20 cellular contexts compared by ENCODE assay signal in genomic region chr1:185016880-185017279, GRCh38. TPM values are rescaled to one million over a fixed set of nuclear protein-coding genes. Genes with fewer than 3 reads are reported as not detected.
DNase-seq lines count a peak whose midpoint lies in the region; ATAC-seq and TF ChIP-seq lines count a peak whose summit lies in the region.
"Had no signal": no experiment of that assay in that cellular context is flagged by ENCODE, and none has a peak within 500 bp of the region (broad histone marks: within the 10 kb centered on the region; RNA-seq: fewer than 3 reads in every experiment).

No MANE protein-coding gene starts in this region.

- H3K4me3 ChIP-seq in IMR-90 (ENCODE audit: insufficient read depth, low read depth, low read length) (no peak overlapping the region), foreskin fibroblast (ENCODE audit: low read depth in 1 of 2, low read length in 2 of 2) (no peak overlapping the region), neural progenitor cell (no peak overlapping the region)
- H3K4me3 ChIP-seq: dorsolateral prefrontal cortex, lower lobe of right lung, ovary, Peyer's patch had no signal

- H3K27ac Mint-ChIP-seq in neural progenitor cell, result no peak overlapping the region

- CTCF ChIA-PET in IMR-90 (lab: Yijun Ruan, JAX), result no interaction called here

- H4K5ac ChIP-seq in IMR-90 (ENCODE audit: low read depth, low read length), result peak overlapping the region; percentile 50; the same call in 1 of the 2 replicates

- no peak overlapping the region for H3K9ac ChIP-seq in IMR-90 (ENCODE audit: low read depth, low read length)
- no peak overlapping the region for H3K9ac ChIP-seq in neural progenitor cell

- no peaks in the 10 kb centered on the region for H3K79me2 ChIP-seq in neural progenitor cell (ENCODE audit: low read depth)

- peak overlapping the region; percentile 22; the same call in 1 of the 2 replicates for H3K18ac ChIP-seq in IMR-90 (ENCODE audit: low read depth, low read length)

- no peak overlapping the region for H3K4me3 Mint-ChIP-seq in neural progenitor cell

- H3K4me1 ChIP-seq in IMR-90 (ENCODE audit: control insufficient read depth, insufficient read depth, low read length) (peaks cover 6% of the 10 kb centered on the region; the same call in 1 of the 2 replicates), neural progenitor cell (no peaks in the 10 kb centered on the region)
- H3K4me1 ChIP-seq: lower lobe of right lung, Peyer's patch had no signal

- POLR2A ChIA-PET in IMR-90 (lab: Charles Lee; ENCODE audit: unreplicated experiment), result interaction anchor here (0.9 kb wide), 1 partner anchor 24 kb away, joined by 8 read pairs; no protein-coding TSS in a partner anchor

- H3K27me3 Mint-ChIP-seq in neural progenitor cell (ENCODE audit: insufficient read depth, low read depth), result peaks cover 2% of the 10 kb centered on the region

- H3K23ac ChIP-seq in IMR-90 (ENCODE audit: low read depth, low read length), result no peak overlapping the region

- peaks cover 4% of the 10 kb centered on the region for H3K4me1 Mint-ChIP-seq in neural progenitor cell

- peak overlapping the region; percentile 75 for H2AK5ac ChIP-seq in IMR-90 (ENCODE audit: low read depth, low read length)

- H3K4ac ChIP-seq in IMR-90 (ENCODE audit: low read depth, low read length), result peak overlapping the region; percentile 66; the same call in 1 of the 2 replicates

- H3K9me3 Mint-ChIP-seq in neural progenitor cell, result no peaks in the 10 kb centered on the region

- H2BK120ac ChIP-seq in IMR-90 (ENCODE audit: low read depth, low read length), result peak overlapping the region; percentile 74

- peak overlapping the region; percentile 88 for H2BK20ac ChIP-seq in IMR-90 (ENCODE audit: low read depth, low read length)

- no peaks in the 10 kb centered on the region for H3K27me3 ChIP-seq in IMR-90 (ENCODE audit: control insufficient read depth, insufficient read depth, low read length)
- H3K27me3 ChIP-seq in neural progenitor cell, result no peaks in the 10 kb centered on the region
- H3K27me3 ChIP-seq: ovary, Peyer's patch had no signal

- intact Hi-C loops in IMR-90 (cut with micrococcal nuclease), result no loop called here

- dilution Hi-C loops in IMR-90 (cut with HindIII; ENCODE audit: low sequenced_read_pairs, unreplicated experiment), result no loop called here

- H4K20me1 ChIP-seq in IMR-90 (ENCODE audit: insufficient read depth, low read length), result no peaks in the 10 kb centered on the region
- H4K20me1 ChIP-seq in neural progenitor cell (ENCODE audit: low read depth), result no peaks in the 10 kb centered on the region

- H3K79me1 ChIP-seq in IMR-90 (ENCODE audit: low read depth in 1 of 2, low read length in 2 of 2), result no peaks in the 10 kb centered on the region

- TF ChIP-seq CTCF in IMR-90 (conservative IDR thresholded peaks at IDR 0.05; ENCODE audit: low read depth, low read length) (no peak), foreskin fibroblast (IDR thresholded peaks at IDR 0.05; ENCODE audit: low read depth, low read length) (no peak), neural progenitor cell (IDR thresholded peaks at IDR 0.05) (no peak)

- BruUV-seq in IMR-90 (replicated peaks; lab: Mats Ljungman, UMichigan), result no TSS peak

- no CpG with 5 or more reads among the region's 2 CpGs for WGBS in IMR-90 (ENCODE audit: extremely low coverage in 2 of 2, insufficient read length in 1 of 2), 2 experiments

- peak overlapping the region; percentile 73; the same call in 2 of the 3 replicates for H2BK15ac ChIP-seq in IMR-90 (ENCODE audit: low read depth, low read length)

- DNase-seq in ACHN (peak; percentile 54), IMR-90 (peak; percentile 1), amniotic epithelial cell (ENCODE audit: low read depth) (peak; percentile 41), foreskin fibroblast (peak; percentile 8 to 19), 8988T (no peak), neural progenitor cell (ENCODE audit: low spot score) (no peak), NCI-H748 (lab: John Stamatoyannopoulos, UW; ENCODE audit: unreplicated experiment) (no peak)
- DNase-seq: activated naive CD4-positive, alpha-beta T cell treated with anti-CD3 and anti-CD28 coated beads, Interleukin-2, amount 50 U/mL, for 16 hours; activated T-cell treated with anti-CD3 and anti-CD28 coated beads for 4 hours; dorsolateral prefrontal cortex; head of caudate nucleus; Kasumi-1; lower lobe of right lung; NCI-H1436; NCI-H2171 treated with DMSO at 0.1 percent for 48 hours; NCI-H774; ovary; Peyer's patch; stimulated activated CD4-positive, alpha-beta T cell treated with anti-CD3 and anti-CD28 coated beads, Interleukin-2, amount 100 ng/mL, for 48 hours had no signal

- no peak overlapping the region for H3K56ac ChIP-seq in IMR-90 (ENCODE audit: extremely low read depth, insufficient read depth, low read length)

- peak overlapping the region; percentile 69; the same call in 1 of the 2 replicates for H4K91ac ChIP-seq in IMR-90 (ENCODE audit: insufficient read depth, low read depth, low read length)

- no peak for TF ChIP-seq RAD21 in IMR-90 (IDR thresholded peaks at IDR 0.05; ENCODE audit: low read length)

- peak overlapping the region; percentile 68 for H2BK5ac ChIP-seq in IMR-90 (ENCODE audit: low read depth, low read length, poor library complexity, severe bottlenecking)

- H4K8ac ChIP-seq in IMR-90 (ENCODE audit: low read depth in 2 of 2, low read length in 2 of 2), result peak overlapping the region; percentile 22 to 75; a peak in 3 of 4 replicates

- H3K9me3 ChIP-seq in IMR-90 (ENCODE audit: control insufficient read depth, insufficient read depth, low read length) (no peaks in the 10 kb centered on the region), neural progenitor cell (ENCODE audit: low read depth) (no peaks in the 10 kb centered on the region)
- H3K9me3 ChIP-seq: lower lobe of right lung, ovary, Peyer's patch had no signal

- H3K4me2 ChIP-seq in IMR-90 (ENCODE audit: low read depth, low read length) (no peak overlapping the region), neural progenitor cell (no peak overlapping the region)

- TF ChIP-seq POLR2A in IMR-90 (IDR thresholded peaks at IDR 0.05; ENCODE audit: low read depth, low read length), result no peak

- H3K27ac ChIP-seq in IMR-90 (ENCODE audit: insufficient read depth, low read length) (no peak overlapping the region), neural progenitor cell (no peak overlapping the region)
- H3K27ac ChIP-seq: dorsolateral prefrontal cortex, lower lobe of right lung, ovary, Peyer's patch had no signal

- peak overlapping the region; percentile 61 for H3K14ac ChIP-seq in IMR-90 (replicated peaks; ENCODE audit: low read depth, low read length)

- no peak overlapping the region for H2AK9ac ChIP-seq in IMR-90 (replicated peaks; ENCODE audit: low read depth, low read length, poor library complexity)

- no peaks in the 10 kb centered on the region for H3F3A ChIP-seq in neural progenitor cell (ENCODE audit: low read depth)

- H3K36me3 Mint-ChIP-seq in neural progenitor cell, result no peaks in the 10 kb centered on the region

- ATAC-seq in IMR-90 (ENCODE audit: low read depth), result peak; percentile 45; the same call in 1 of the 2 replicates
- no peak for ATAC-seq in HG02852 (IDR thresholded peaks at IDR 0.05; ENCODE audit: unreplicated experiment)
- ATAC-seq: lower lobe of right lung had no signal

- peak overlapping the region; percentile 36 for H2AFZ ChIP-seq in IMR-90 (replicated peaks; ENCODE audit: low read length, poor library complexity)
- H2AFZ ChIP-seq in neural progenitor cell (replicated peaks), result no peak overlapping the region

- H3K36me3 ChIP-seq in IMR-90 (ENCODE audit: control insufficient read depth, insufficient read depth, low read length) (no peaks in the 10 kb centered on the region), neural progenitor cell (no peaks in the 10 kb centered on the region)
- H3K36me3 ChIP-seq: lower lobe of right lung, ovary, Peyer's patch had no signal

- peaks cover 9% of the 10 kb centered on the region for H3K9me1 ChIP-seq in IMR-90 (ENCODE audit: insufficient read depth, low read length)

- in situ Hi-C loops in ACHN (cut with HindIII; ENCODE audit: low pct_ligation_motif_present, low pct_unique_long_range_greater_than_20kb, low sequenced_read_pairs), result no loop called here
- in situ Hi-C loops in IMR-90 (cut with MboI; ENCODE audit: low sequenced_read_pairs), result no loop called here

TF ChIP-seq in IMR-90, 13 proteins besides CTCF, POLR2A, EP300 and RAD21:
- no peak for TF ChIP-seq ELK1 (IDR thresholded peaks at IDR 0.05; ENCODE audit: borderline replicate concordance, low read depth, low read length)
- TF ChIP-seq RFX5 (IDR thresholded peaks at IDR 0.05; ENCODE audit: low read depth, low read length), result no peak
- no peak for TF ChIP-seq SMC3 (IDR thresholded peaks at IDR 0.05; ENCODE audit: low read depth, low read length)

RNA-seq across cellular contexts. Expression of gene RNF2, which starts 28.5 kb away (rescaled TPM):
- total RNA-seq in IMR-90 (2012; rRNA removed) (39.7 and 48.8 TPM in 2 replicates), neural progenitor cell (ENCODE audit: low replicate concordance) (54.5 and 81.2 TPM in 2 replicates)
- polyA plus RNA-seq in IMR-90 (2012; rRNA removed), result 20.9 and 22.6 TPM in 2 replicates
- polyA plus RNA-seq in IMR-90 (2012; cell fraction: cytosol; rRNA removed), result 3.3 and 3.4 TPM in 2 replicates
- polyA plus RNA-seq in IMR-90 (2012; cell fraction: nucleus; rRNA removed; ENCODE audit: low replicate concordance), result 1.4 and 14.5 TPM in 2 replicates

RNA-seq across cellular contexts. Expression of gene NIBAN1, which starts 42.6 kb away (rescaled TPM):
- total RNA-seq in IMR-90 (2012; rRNA removed) (10.0 and 10.3 TPM in 2 replicates), neural progenitor cell (ENCODE audit: low replicate concordance) (0.15 and 0.36 TPM in 2 replicates)
- polyA plus RNA-seq in IMR-90 (2012; rRNA removed), result 3.2 and 4.0 TPM in 2 replicates
- polyA plus RNA-seq in IMR-90 (2012; cell fraction: cytosol; rRNA removed), result 1.6 and 1.8 TPM in 2 replicates
- 0.94 and 4.1 TPM in 2 replicates for polyA plus RNA-seq in IMR-90 (2012; cell fraction: nucleus; rRNA removed; ENCODE audit: low replicate concordance)

Comparison
In these comparisons a context has a peak if more than half of its experiments do, and no peak if none do; other contexts are left out.
1. DNase-seq: peak in ACHN (single experiment), IMR-90 (single experiment), amniotic epithelial cell (single experiment) and foreskin fibroblast (2 of 2); none in 8988T (single experiment), neural progenitor cell (single experiment) and NCI-H748 (single experiment).